ENCODE assay signal across 8 cellular contexts in genomic region chr9:117644607-117645244, GRCh38. TPM values are rescaled to one million over a fixed set of nuclear protein-coding genes. Genes with fewer than 3 reads are reported as not detected.
A peak's percentile ranks its signal among the peaks of the same experiment; 100 is the strongest.
DNase-seq lines count a peak whose midpoint lies in the region; ATAC-seq and TF ChIP-seq lines count a peak whose summit lies in the region.

No MANE protein-coding gene starts in this region.

- H3K9me3 ChIP-seq in BLaER1 treated with 17β-estradiol and CSF1 and Interleukin-3, amounts not matched to agents 10 nM and 100 nM (replicated peaks in 1 of 11) = no peaks in the 10 kb centered on the region
- H3K9me3 ChIP-seq in liver (ENCODE audit: control insufficient read depth in 4 of 4, low read length in 3 of 4) = no peaks in the 10 kb centered on the region

- H3K27me3 ChIP-seq in BLaER1 treated with 17β-estradiol and CSF1 and Interleukin-3, amounts not matched to agents 10 nM and 100 nM = no peaks in the 10 kb centered on the region; a peak in 1 of 22 replicates
- no peaks in the 10 kb centered on the region for H3K27me3 ChIP-seq in liver (ENCODE audit: control insufficient read depth in 4 of 4, insufficient read depth in 4 of 4, low read length in 3 of 4)

- peak overlapping the region in 8 of 11 experiments; percentile 4 to 33 (median 18); a peak in 8 of 22 replicates for H3K9ac ChIP-seq in BLaER1 treated with 17β-estradiol and CSF1 and Interleukin-3, amounts not matched to agents 10 nM and 100 nM
- H3K9ac ChIP-seq in liver (ENCODE audit: low read depth in 1 of 2, low read length in 2 of 2) = peak overlapping the region; percentile 19 to 39

- no peaks in the 10 kb centered on the region for H3K36me3 ChIP-seq in BLaER1 treated with 17β-estradiol and CSF1 and Interleukin-3, amounts not matched to agents 10 nM and 100 nM
- H3K36me3 ChIP-seq in liver (ENCODE audit: control insufficient read depth in 4 of 4, insufficient read depth in 3 of 4, low read depth in 1 of 4, low read length in 3 of 4) = no peaks in the 10 kb centered on the region

- 1% methylated on average over 10 of the region's 10 CpGs for WGBS in liver

- peaks cover 7 to 42% (median 12%) of the 10 kb centered on the region in 10 experiments; a peak in 17 of 20 replicates for H3K4me1 ChIP-seq in BLaER1 treated with 17β-estradiol and CSF1 and Interleukin-3, amounts not matched to agents 10 nM and 100 nM
- peaks cover 0 to 17% (median 11%) of the 10 kb centered on the region in 4 donors for H3K4me1 ChIP-seq in liver (ENCODE audit: control insufficient read depth in 4 of 4, insufficient read depth in 4 of 4, low read length in 3 of 4)

- H3K4me3 ChIP-seq in BLaER1 treated with 17β-estradiol and CSF1 and Interleukin-3, amounts not matched to agents 10 nM and 100 nM = peak overlapping the region in 2 of 10 experiments; percentile 18 to 39; a peak in 2 of 20 replicates
- peak overlapping the region; percentile 42 to 63 (median 59) for H3K4me3 ChIP-seq in liver (ENCODE audit: low read depth in 1 of 3, low read length in 3 of 3)

- H4K20me1 ChIP-seq in BLaER1 treated with 17β-estradiol and CSF1 and Interleukin-3, amounts not matched to agents 10 nM and 100 nM = no peaks in the 10 kb centered on the region

- peak; percentile 98 for TF ChIP-seq CTCF in liver (IDR thresholded peaks at IDR 0.05; ENCODE audit: low read depth, low read length, missing input control)

- H3K4me2 ChIP-seq in BLaER1 treated with 17β-estradiol and CSF1 and Interleukin-3, amounts not matched to agents 10 nM and 100 nM = peak overlapping the region; percentile 27 to 90 (median 60)

- H3K27ac ChIP-seq in BLaER1 treated with 17β-estradiol and CSF1 and Interleukin-3, amounts not matched to agents 10 nM and 100 nM = peak overlapping the region in 4 of 11 experiments; percentile 8 to 44 (median 38); a peak in 6 of 22 replicates
- peak overlapping the region; percentile 55 to 59 for H3K27ac ChIP-seq in liver (ENCODE audit: low read depth in 1 of 2, low read length in 2 of 2)

- DNase-seq in GM19240 (ENCODE audit: insufficient read length, low spot score) (peak; percentile 23), NCI-H345 treated with DMSO at 0.1 percent for 48 hours (lab: John Stamatoyannopoulos, UW; ENCODE audit: unreplicated experiment) (peak; percentile 65), dedifferentiated amniotic fluid mesenchymal stem cell (ENCODE audit: extremely low spot score) (peak; percentile 63)
- DNase-seq in activated CD4-positive, alpha-beta T cell treated with anti-CD3 and anti-CD28 coated beads for 24 hours (ENCODE audit: low read depth in 2 of 2) = peak; percentile 6 to 37
- DNase-seq in stimulated activated CD4-positive, alpha-beta T cell treated with anti-CD3 and anti-CD28 coated beads, Interleukin-4, amount 100 ng/mL, for 4 hours = peak; percentile 15 to 40

- TF ChIP-seq RAD21 in liver (IDR thresholded peaks at IDR 0.05) = peak; percentile 98 to 99

- peak; percentile 80 for ATAC-seq in HG03354 (IDR thresholded peaks at IDR 0.05; ENCODE audit: poor library complexity, severe bottlenecking, unreplicated experiment)

TF ChIP-seq in liver, 16 proteins besides CTCF, POLR2A, EP300 and RAD21:
- no peak for TF ChIP-seq REST (IDR thresholded peaks at IDR 0.05)
- TF ChIP-seq YY1 (IDR thresholded peaks at IDR 0.05) = peak; percentile 18
- TF ChIP-seq GABPA (IDR thresholded peaks at IDR 0.05 in 1 of 2, conservative IDR thresholded peaks at IDR 0.05 in 1 of 2) = no peak
- TF ChIP-seq TAF1 (conservative IDR thresholded peaks at IDR 0.05) = no peak
- no peak for TF ChIP-seq NR2F2 (IDR thresholded peaks at IDR 0.05)
- TF ChIP-seq JUND (IDR thresholded peaks at IDR 0.05) = no peak
- no peak for TF ChIP-seq FOXA1 (IDR thresholded peaks at IDR 0.05)
- no peak for TF ChIP-seq HNF4G (IDR thresholded peaks at IDR 0.05)
- TF ChIP-seq ATF3 (IDR thresholded peaks at IDR 0.05) = no peak
- TF ChIP-seq RXRA (IDR thresholded peaks at IDR 0.05) = peak in 1 of 2 donors; percentile 17
- TF ChIP-seq SP1 (IDR thresholded peaks at IDR 0.05) = no peak
- TF ChIP-seq EGR1 (IDR thresholded peaks at IDR 0.05; ENCODE audit: low read depth in 2 of 2) = no peak
- TF ChIP-seq HNF4A (conservative IDR thresholded peaks at IDR 0.05) = peak; percentile 5 to 21
- TF ChIP-seq ZBTB33 (IDR thresholded peaks at IDR 0.05) = no peak
- no peak for TF ChIP-seq MAX (IDR thresholded peaks at IDR 0.05)
- TF ChIP-seq FOXA2 (IDR thresholded peaks at IDR 0.05) = no peak
TF ChIP-seq in liver: peak in this region for 3.

RNA-seq across cellular contexts. Expression of gene TLR4, which starts 59.5 kb away (rescaled TPM):
- 10 to 100 TPM; 14.5 to 23.3 TPM for total RNA-seq in liver
- polyA plus RNA-seq in liver = 1 to 10 TPM; 5.4 to 5.6 TPM
